In the genomic region with DNA sequence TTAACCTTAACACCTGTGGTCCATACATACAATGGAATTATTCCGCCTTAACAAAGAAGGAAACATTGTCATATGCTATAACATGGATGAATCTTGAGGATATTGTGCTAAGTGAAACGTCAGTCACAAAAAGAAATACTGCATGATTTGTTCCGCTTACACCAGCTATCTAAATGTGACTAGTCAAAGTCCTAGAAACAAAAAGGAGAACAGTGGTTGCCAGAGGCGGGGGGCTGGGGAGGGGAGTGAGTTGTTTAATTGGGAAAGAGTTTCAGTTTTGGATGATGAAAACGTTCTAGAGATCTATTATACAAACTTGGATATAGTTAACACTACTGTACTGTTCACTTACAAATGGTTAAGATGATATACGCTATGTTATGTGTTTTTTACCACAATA, we compare ENCODE assay signal across 1 cellular context.
TF ChIP-seq lines count a peak whose summit lies in the region.

No MANE protein-coding gene starts in this region.

TF ChIP-seq in IMR-90, 13 proteins besides CTCF, POLR2A, EP300 and RAD21:
- TF ChIP-seq SMC3 (IDR thresholded peaks at IDR 0.05; ENCODE audit: low read depth, low read length) (no peak), MXI1 (IDR thresholded peaks at IDR 0.05; ENCODE audit: borderline replicate concordance, low read depth, low read length) (no peak), FOS (IDR thresholded peaks at IDR 0.05; ENCODE audit: low read depth, low read length) (no peak), CEBPB (IDR thresholded peaks at IDR 0.05; ENCODE audit: low read depth, low read length) (no peak)
- TF ChIP-seq, protein P1, sequence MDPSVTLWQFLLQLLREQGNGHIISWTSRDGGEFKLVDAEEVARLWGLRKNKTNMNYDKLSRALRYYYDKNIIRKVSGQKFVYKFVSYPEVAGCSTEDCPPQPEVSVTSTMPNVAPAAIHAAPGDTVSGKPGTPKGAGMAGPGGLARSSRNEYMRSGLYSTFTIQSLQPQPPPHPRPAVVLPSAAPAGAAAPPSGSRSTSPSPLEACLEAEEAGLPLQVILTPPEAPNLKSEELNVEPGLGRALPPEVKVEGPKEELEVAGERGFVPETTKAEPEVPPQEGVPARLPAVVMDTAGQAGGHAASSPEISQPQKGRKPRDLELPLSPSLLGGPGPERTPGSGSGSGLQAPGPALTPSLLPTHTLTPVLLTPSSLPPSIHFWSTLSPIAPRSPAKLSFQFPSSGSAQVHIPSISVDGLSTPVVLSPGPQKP (IDR thresholded peaks at IDR 0.05; ENCODE audit: borderline replicate concordance, low read depth, low read length) = no peak
TF ChIP-seq in IMR-90: peak in this region for 0.
